In the genomic region with DNA sequence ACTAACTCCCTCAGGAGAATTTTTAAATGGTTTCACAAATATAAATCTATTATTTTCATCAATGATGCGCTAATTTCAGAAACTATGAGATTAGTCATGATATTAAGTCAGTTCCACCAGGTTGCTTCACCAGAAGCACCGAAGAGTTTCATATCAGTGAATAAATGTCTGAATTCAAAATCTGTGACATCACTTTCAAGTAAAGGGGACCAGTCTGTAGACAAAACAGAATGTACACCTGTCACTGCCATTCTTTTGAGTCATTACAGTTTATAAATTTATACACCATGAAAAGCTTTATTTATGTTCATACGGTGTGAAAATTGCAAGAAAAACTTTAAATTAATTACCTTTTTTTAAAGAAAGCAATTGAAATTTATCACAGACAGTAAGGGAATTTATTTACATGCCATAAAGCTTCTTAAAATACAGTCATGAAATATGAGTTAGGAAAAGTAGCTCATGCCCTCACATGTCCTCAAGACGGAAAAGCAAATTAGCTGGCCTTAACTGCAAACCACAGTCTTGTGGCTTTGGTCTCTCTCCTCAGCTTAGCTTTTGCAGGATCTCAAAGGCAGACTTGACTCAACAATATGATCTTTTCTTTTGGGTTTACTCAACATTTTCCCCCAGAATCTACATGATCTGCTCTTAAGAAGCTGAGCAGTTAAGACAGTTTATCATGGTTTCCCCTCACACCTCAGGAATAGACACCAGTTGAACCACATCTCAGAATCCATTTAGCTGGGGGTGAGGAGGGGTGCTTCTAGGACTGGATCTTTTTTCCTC, we compare ENCODE assay signal across 9 cellular contexts.
DNase-seq lines count a peak whose midpoint lies in the region; ATAC-seq, FAIRE-seq and TF ChIP-seq lines count a peak whose summit lies in the region.
"Had no signal": no experiment of that assay in that cellular context is flagged by ENCODE, and none has a peak within 500 bp of the region (broad histone marks: within the 10 kb centered on the region; RNA-seq: fewer than 3 reads in every experiment).

No MANE protein-coding gene starts in this region.

- no peaks in the 10 kb centered on the region for H4K20me1 ChIP-seq in astrocyte (ENCODE audit: insufficient read depth, low read length)

- H3K36me3 Mint-ChIP-seq in astrocyte (ENCODE audit: low read depth, unreplicated experiment), result no peaks in the 10 kb centered on the region

- ATAC-seq in GM18502 (IDR thresholded peaks at IDR 0.05; ENCODE audit: poor library complexity, unreplicated experiment) (peak; percentile 90), GM21526 (IDR thresholded peaks at IDR 0.05; ENCODE audit: low FRiP score, unreplicated experiment) (peak; percentile 71), HG03439 (IDR thresholded peaks at IDR 0.05; ENCODE audit: unreplicated experiment) (peak; percentile 93)

- intact Hi-C loops in uterus (cut with DNase I; ENCODE audit: low total_unique reads), result no loop called here

- H3K4me3 Mint-ChIP-seq in astrocyte (ENCODE audit: unreplicated experiment), result no peak overlapping the region

- H3K4me3 ChIP-seq in astrocyte (ENCODE audit: insufficient read depth, low read depth, low read length) (no peak overlapping the region), uterus (no peak overlapping the region)

- peak overlapping the region; percentile 30 for H3K4me2 ChIP-seq in astrocyte (ENCODE audit: low read length)

- H3K79me2 ChIP-seq in astrocyte (ENCODE audit: insufficient read depth, low read length), result no peaks in the 10 kb centered on the region

- H3K27me3 ChIP-seq in astrocyte (ENCODE audit: insufficient read depth, low read length) (no peaks in the 10 kb centered on the region), uterus (no peaks in the 10 kb centered on the region)

- TF ChIP-seq CTCF in astrocyte (IDR thresholded peaks at IDR 0.05; ENCODE audit: insufficient read depth, low read depth, low read length) (no peak), uterus (IDR thresholded peaks at IDR 0.05) (no peak)

- H3K27ac ChIP-seq in astrocyte (ENCODE audit: low read depth, low read length), result no peak overlapping the region
- H3K27ac ChIP-seq in uterus, result no peak overlapping the region

- no peaks in the 10 kb centered on the region for H3K9me3 ChIP-seq in astrocyte (ENCODE audit: insufficient read depth, low read depth, low read length)
- no peaks in the 10 kb centered on the region for H3K9me3 ChIP-seq in uterus

- H3K27me3 Mint-ChIP-seq in astrocyte (ENCODE audit: low read depth, unreplicated experiment), result no peaks in the 10 kb centered on the region

- H3K36me3 ChIP-seq in astrocyte (ENCODE audit: insufficient read depth, low read length), result no peaks in the 10 kb centered on the region
- no peaks in the 10 kb centered on the region for H3K36me3 ChIP-seq in uterus

- no peaks in the 10 kb centered on the region for H3K9me3 Mint-ChIP-seq in astrocyte (ENCODE audit: unreplicated experiment)

- no peak overlapping the region for H3K9ac ChIP-seq in astrocyte (ENCODE audit: low read length)

- peak overlapping the region; percentile 85 for H3K27ac Mint-ChIP-seq in astrocyte (ENCODE audit: unreplicated experiment)

- H2AFZ ChIP-seq in astrocyte (ENCODE audit: low read depth, low read length), result peak overlapping the region; percentile 13

- H3K4me1 Mint-ChIP-seq in astrocyte (ENCODE audit: low read depth, unreplicated experiment), result peaks cover 23% of the 10 kb centered on the region

- DNase-seq in astrocyte (ENCODE audit: low read depth) (peak; percentile 92), ACHN (no peak), LoVo (ENCODE audit: low spot score) (no peak), uterus (no peak), NCI-H1105 treated with DMSO at 0.1 percent for 48 hours (lab: John Stamatoyannopoulos, UW) (no peak)
- DNase-seq: effector memory CD4-positive, alpha-beta T cell had no signal

- in situ Hi-C loops in ACHN (cut with HindIII; ENCODE audit: low pct_ligation_motif_present, low pct_unique_long_range_greater_than_20kb, low sequenced_read_pairs), result no loop called here

- peak; percentile 32 for FAIRE-seq in astrocyte (lab: Jason Lieb, UNC)

- TF ChIP-seq POLR2A in uterus (IDR thresholded peaks at IDR 0.05), result no peak

- H3K4me1 ChIP-seq in astrocyte (ENCODE audit: insufficient read depth, low read length) (peaks cover 19% of the 10 kb centered on the region), uterus (no peaks in the 10 kb centered on the region)
